Comparison of ENCODE assay signal across 21 cellular contexts in genomic region chr13:33164331-33164730, GRCh38.
"Had no signal": no experiment of that assay in that cellular context is flagged by ENCODE, and none has a peak within 500 bp of the region (broad histone marks: within the 10 kb centered on the region; RNA-seq: fewer than 3 reads in every experiment).

No MANE protein-coding gene starts in this region.

- H3K79me2 ChIP-seq: parathyroid adenoma had no signal

- H3K27me3 ChIP-seq: heart left ventricle had no signal

- ATAC-seq: heart left ventricle; naive thymus-derived CD8-positive, alpha-beta T cell; psoas muscle; stimulated activated effector memory CD8-positive, alpha-beta T cell treated with anti-CD3 and anti-CD28 coated beads, Interleukin-12 subunit alpha, Interleukin-12 subunit beta, amount 100 ng/mL, for 72 hours had no signal

- H3K27ac ChIP-seq: heart left ventricle, parathyroid adenoma, psoas muscle, thoracic aorta, VCaP had no signal

- H3K4me1 ChIP-seq: parathyroid adenoma had no signal

- H3K4me3 ChIP-seq: heart left ventricle, psoas muscle, thoracic aorta had no signal

- DNase-seq: activated CD4-positive, alpha-beta T cell treated with anti-CD3 and anti-CD28 coated beads for 4 hours; activated CD4-positive, alpha-beta T cell treated with anti-CD3 and anti-CD28 coated beads, Interleukin-2, amount 50 U/mL, for 4 hours; activated effector memory CD4-positive, alpha-beta T cell treated with anti-CD3 and anti-CD28 coated beads, Interleukin-2, amount 50 U/mL, for 16 hours; activated naive CD4-positive, alpha-beta T cell treated with anti-CD3 and anti-CD28 coated beads for 36 hours; activated naive CD8-positive, alpha-beta T cell treated with anti-CD3 and anti-CD28 coated beads for 36 hours; amniotic stem cell; effector CD8-positive, alpha-beta T cell; foreskin fibroblast; heart left ventricle; hypothalamus; immature natural killer cell; naive thymus-derived CD8-positive, alpha-beta T cell; nucleus accumbens; psoas muscle; stimulated activated CD4-positive, alpha-beta T cell treated with anti-CD3 and anti-CD28 coated beads, Interleukin-12 subunit alpha, Interleukin-12 subunit beta, amount 100 ng/mL, for 4 hours; stimulated activated CD4-positive, alpha-beta T cell treated with anti-CD3 and anti-CD28 coated beads, Interleukin-4, amount 100 ng/mL, for 1 hour; T-helper 9 cell had no signal

- H3K9me3 ChIP-seq: psoas muscle, thoracic aorta had no signal

- H3K9ac ChIP-seq: parathyroid adenoma had no signal

- H2AFZ ChIP-seq: parathyroid adenoma had no signal
